2 cellular contexts compared by ENCODE assay signal in the genomic region with DNA sequence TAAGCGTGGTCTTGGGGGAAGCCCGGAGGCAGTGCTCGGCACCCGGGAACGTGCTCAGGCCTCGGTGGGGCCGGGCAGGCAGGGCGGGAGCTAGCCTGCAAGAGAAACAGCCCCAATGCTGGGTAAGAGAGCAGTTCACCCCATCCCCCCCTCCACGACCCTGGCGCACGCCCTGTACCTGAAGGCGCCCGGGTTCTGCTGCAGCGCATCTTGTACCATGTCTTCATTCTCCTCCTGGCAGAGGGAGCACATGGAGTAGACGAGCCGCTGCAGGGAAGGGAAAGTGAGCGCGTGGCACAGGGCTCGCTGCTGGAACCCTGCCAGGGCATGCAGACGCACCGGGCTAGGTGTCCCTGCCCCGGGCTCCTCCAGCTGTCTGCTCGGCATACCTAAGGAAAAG. TPM values are rescaled to one million over a fixed set of nuclear protein-coding genes. Genes with fewer than 3 reads are reported as not detected.
"Had no signal": no experiment of that assay in that cellular context is flagged by ENCODE, and none has a peak within 500 bp of the region (broad histone marks: within the 10 kb centered on the region; RNA-seq: fewer than 3 reads in every experiment).

No MANE protein-coding gene starts in this region.

RNA-seq across cellular contexts. Expression of gene TRIM74, which starts 20.6 kb away (rescaled TPM):
- total RNA-seq: cerebellum had no signal
- polyA plus RNA-seq: aorta had no signal
